33 cellular contexts compared by ENCODE assay signal in the genomic region with DNA sequence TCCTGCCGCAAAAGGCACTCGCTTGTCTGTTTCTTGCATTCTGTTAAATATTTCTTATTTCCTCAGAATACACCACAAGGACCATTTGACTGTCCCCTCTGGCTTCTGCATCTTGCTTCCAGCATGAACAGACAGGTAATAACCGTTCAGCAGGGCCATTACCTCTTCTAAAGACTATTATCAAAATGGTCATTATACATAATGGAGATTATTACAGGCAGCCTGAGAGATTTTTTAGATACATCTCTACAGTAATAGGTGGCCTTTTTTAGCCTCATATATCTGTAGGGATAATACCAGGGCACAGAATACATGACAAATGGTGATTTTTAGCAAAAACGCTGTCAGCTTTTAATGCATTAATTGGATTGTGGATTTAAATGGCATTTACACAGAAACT.
"Had no signal": no experiment of that assay in that cellular context is flagged by ENCODE, and none has a peak within 500 bp of the region (broad histone marks: within the 10 kb centered on the region; RNA-seq: fewer than 3 reads in every experiment).

No MANE protein-coding gene starts in this region.

- H3K36me3 ChIP-seq: ascending aorta, breast epithelium had no signal

- H3K4me3 Mint-ChIP-seq: activated B cell treated with CpG ODN at 0.5 μM for 24 hours; activated CD4-positive, alpha-beta memory T cell treated with anti-CD3 and anti-CD28 coated beads for 36 hours; activated naive CD8-positive, alpha-beta T cell treated with anti-CD3 and anti-CD28 coated beads for 36 hours; IgD-negative memory B cell had no signal

- ATAC-seq: body of pancreas, Right ventricle myocardium inferior had no signal

- DNase-seq: activated B cell treated with CpG ODN at 0.5 μM for 24 hours; activated CD4-positive, alpha-beta memory T cell treated with anti-CD3 and anti-CD28 coated beads for 36 hours; activated CD4-positive, alpha-beta T cell treated with anti-CD3 and anti-CD28 coated beads for 4 hours; activated CD4-positive, alpha-beta T cell treated with anti-CD3 and anti-CD28 coated beads, Interleukin-2, amount 50 U/mL, for 1 hour; activated CD4-positive, CD25-positive, alpha-beta regulatory T cell treated with anti-CD3 and anti-CD28 coated beads, Interleukin-2, amount 50 U/mL, for 72 hours; activated CD8-positive, alpha-beta memory T cell treated with anti-CD3 and anti-CD28 coated beads, Interleukin-2, amount 50 U/mL, for 48 hours; activated effector memory CD4-positive, alpha-beta T cell treated with Interleukin-2 at 50 U/mL for 16 hours; activated naive CD4-positive, alpha-beta T cell; activated naive CD4-positive, alpha-beta T cell treated with anti-CD3 and anti-CD28 coated beads, Interleukin-2, amount 50 U/mL, for 16 hours; activated naive CD8-positive, alpha-beta T cell treated with anti-CD3 and anti-CD28 coated beads for 36 hours; activated T-cell treated with anti-CD3 and anti-CD28 coated beads, Interleukin-2, amount 50 U/mL, for 48 hours; amniotic stem cell; body of pancreas; cortex of kidney; Karpas-422; KBM-7; NCI-H1694 treated with DMSO at 0.1 percent for 48 hours; NCI-H2029 treated with DMSO at 0.1 percent for 48 hours; NCI-H2107; NCI-H510A; NCI-H526; PC-9; SIG-M5; SW 1271; T-helper 1 cell; T-helper 2 cell; T-helper 9 cell had no signal

- H3K9me3 Mint-ChIP-seq: activated B cell treated with CpG ODN at 0.5 μM for 24 hours; activated CD4-positive, alpha-beta memory T cell treated with anti-CD3 and anti-CD28 coated beads for 36 hours had no signal

- H3K27me3 ChIP-seq: ascending aorta, body of pancreas, breast epithelium had no signal

- H3K9me3 ChIP-seq: ascending aorta, body of pancreas, breast epithelium had no signal

- H3K4me1 Mint-ChIP-seq: activated B cell treated with CpG ODN at 0.5 μM for 24 hours; activated naive CD8-positive, alpha-beta T cell treated with anti-CD3 and anti-CD28 coated beads for 36 hours had no signal

- H2AFZ ChIP-seq: PC-9 had no signal

- H3K27ac ChIP-seq: ascending aorta, body of pancreas, breast epithelium, PC-9, RWPE1, VCaP had no signal

- H3K4me3 ChIP-seq: ascending aorta, body of pancreas, breast epithelium, PC-9 had no signal

- H3K27me3 Mint-ChIP-seq: activated B cell treated with CpG ODN at 0.5 μM for 24 hours; activated CD4-positive, alpha-beta memory T cell treated with anti-CD3 and anti-CD28 coated beads for 36 hours; activated naive CD8-positive, alpha-beta T cell treated with anti-CD3 and anti-CD28 coated beads for 36 hours; IgD-negative memory B cell had no signal

- H3K4me1 ChIP-seq: ascending aorta, body of pancreas, breast epithelium had no signal

- H3K4me2 ChIP-seq: PC-9 had no signal

- H3K27ac Mint-ChIP-seq: activated B cell treated with CpG ODN at 0.5 μM for 24 hours; activated CD4-positive, alpha-beta memory T cell treated with anti-CD3 and anti-CD28 coated beads for 36 hours; activated naive CD8-positive, alpha-beta T cell treated with anti-CD3 and anti-CD28 coated beads for 36 hours; IgD-negative memory B cell had no signal

- H3K36me3 Mint-ChIP-seq: activated CD4-positive, alpha-beta memory T cell treated with anti-CD3 and anti-CD28 coated beads for 36 hours; activated naive CD8-positive, alpha-beta T cell treated with anti-CD3 and anti-CD28 coated beads for 36 hours; IgD-negative memory B cell had no signal
